Comparison of ENCODE assay signal across 1 cellular context in genomic region chr2:196640031-196640548, GRCh38.
TF ChIP-seq lines count a peak whose summit lies in the region.

No MANE protein-coding gene starts in this region.

TF ChIP-seq in HepG2, 621 proteins besides CTCF, POLR2A, EP300 and RAD21:
- TF ChIP-seq ZNF367 (CRISPR knock-in tag; IDR thresholded peaks at IDR 0.05; ENCODE audit: borderline replicate concordance) (0 out of 2 replicates have a peak, but pooled peaks have one; percentile 4), RBFOX2 (IDR thresholded peaks at IDR 0.05; ENCODE audit: low read depth, low read length) (no peak), GTF2F1 (IDR thresholded peaks at IDR 0.05; ENCODE audit: low read length) (no peak), GFI1 (CRISPR knock-in tag; IDR thresholded peaks at IDR 0.05; ENCODE audit: borderline replicate concordance) (0 out of 2 replicates have a peak, but pooled peaks have one; percentile 7), JARID2 (CRISPR knock-in tag; IDR thresholded peaks at IDR 0.05; ENCODE audit: insufficient replicate concordance) (no peak), ZFP90 (CRISPR knock-in tag; IDR thresholded peaks at IDR 0.05; ENCODE audit: borderline replicate concordance) (0 out of 2 replicates have a peak, but pooled peaks have one; percentile 0), MTF2 (CRISPR knock-in tag; IDR thresholded peaks at IDR 0.05; ENCODE audit: borderline replicate concordance) (0 out of 2 replicates have a peak, but pooled peaks have one; percentile 1), ZBTB37 (CRISPR knock-in tag; IDR thresholded peaks at IDR 0.05) (0 out of 2 replicates have a peak, but pooled peaks have one; percentile 40), ZNF816 (CRISPR knock-in tag; IDR thresholded peaks at IDR 0.05; ENCODE audit: borderline replicate concordance) (0 out of 2 replicates have a peak, but pooled peaks have one; percentile 0), ZNF629 (CRISPR knock-in tag; conservative IDR thresholded peaks at IDR 0.05) (0 out of 2 replicates have a peak, but pooled peaks have one; percentile 4), MIER2 (CRISPR knock-in tag; IDR thresholded peaks at IDR 0.05) (no peak), ZFP37 (CRISPR knock-in tag; IDR thresholded peaks at IDR 0.05; ENCODE audit: borderline replicate concordance) (0 out of 2 replicates have a peak, but pooled peaks have one; percentile 0), ZNF317 (CRISPR knock-in tag; IDR thresholded peaks at IDR 0.05) (0 out of 2 replicates have a peak, but pooled peaks have one; percentile 0), KLF15 (CRISPR knock-in tag; IDR thresholded peaks at IDR 0.05; ENCODE audit: borderline replicate concordance) (no peak), ZNF18 (CRISPR knock-in tag; IDR thresholded peaks at IDR 0.05; ENCODE audit: insufficient replicate concordance) (peak; percentile 10), ZFP82 (CRISPR knock-in tag; IDR thresholded peaks at IDR 0.05; ENCODE audit: borderline replicate concordance) (0 out of 2 replicates have a peak, but pooled peaks have one; percentile 7), TEAD2 (CRISPR knock-in tag; IDR thresholded peaks at IDR 0.05) (no peak), SNAPC4 (CRISPR knock-in tag; IDR thresholded peaks at IDR 0.05) (peak; percentile 63; the same call in 1 of the 2 replicates), DNMT1 (CRISPR knock-in tag; IDR thresholded peaks at IDR 0.05) (peak; percentile 1; the same call in 1 of the 2 replicates), ZFP62 (CRISPR knock-in tag; IDR thresholded peaks at IDR 0.05) (no peak), SMAD1 (CRISPR knock-in tag; IDR thresholded peaks at IDR 0.05; ENCODE audit: borderline replicate concordance, low read depth) (no peak), CHD4 (IDR thresholded peaks at IDR 0.05; ENCODE audit: borderline replicate concordance, low read length) (peak; percentile 91), JUN (CRISPR knock-in tag; IDR thresholded peaks at IDR 0.05) (no peak)
TF ChIP-seq in HepG2: peak in this region for 14.
